ENCODE assay signal across 8 cellular contexts in genomic region chr4:57163530-57164459, GRCh38. TPM values are rescaled to one million over a fixed set of nuclear protein-coding genes. Genes with fewer than 3 reads are reported as not detected.
DNase-seq lines count a peak whose midpoint lies in the region; ATAC-seq and TF ChIP-seq lines count a peak whose summit lies in the region.

No MANE protein-coding gene starts in this region.

- peak; percentile 96 for TF ChIP-seq CTCF in GM12874 (IDR thresholded peaks at IDR 0.05; ENCODE audit: insufficient read depth, low read depth, low read length)
- peak; percentile 71 for TF ChIP-seq CTCF in progenitor cell of endocrine pancreas (IDR thresholded peaks at IDR 0.05; ENCODE audit: unreplicated experiment)

- no peaks in the 10 kb centered on the region for H3K36me3 Mint-ChIP-seq in progenitor cell of endocrine pancreas (ENCODE audit: insufficient read depth)

- no peaks in the 10 kb centered on the region for H3K9me3 Mint-ChIP-seq in progenitor cell of endocrine pancreas (ENCODE audit: low read depth)

- peak; percentile 99 for ATAC-seq in HG02763 (IDR thresholded peaks at IDR 0.05; ENCODE audit: unreplicated experiment)
- peak; percentile 98 for ATAC-seq in left ventricle myocardium superior

- peak overlapping the region; percentile 35 for H3K27ac Mint-ChIP-seq in progenitor cell of endocrine pancreas

- peak overlapping the region; percentile 82 for H3K4me3 Mint-ChIP-seq in progenitor cell of endocrine pancreas (ENCODE audit: low read depth)

- peaks cover 5% of the 10 kb centered on the region for H3K4me1 Mint-ChIP-seq in progenitor cell of endocrine pancreas (ENCODE audit: low read depth)

- peaks cover 35% of the 10 kb centered on the region for H3K27me3 Mint-ChIP-seq in progenitor cell of endocrine pancreas

- peak; percentile 49 for DNase-seq in NCI-H128 (lab: John Stamatoyannopoulos, UW; ENCODE audit: unreplicated experiment)
- DNase-seq in T-helper 1 cell = peak; percentile 32 to 64 (median 46)
- DNase-seq in amygdala (lab: John Stamatoyannopoulos, UW) = peak; percentile 32 to 85 (median 66)
- DNase-seq in left ventricle myocardium superior = peak; percentile 90
- peak; percentile 78 for DNase-seq in progenitor cell of endocrine pancreas (ENCODE audit: low spot score, unreplicated experiment)
- peak; percentile 83 for DNase-seq in ureter (ENCODE audit: low spot score)

- intact Hi-C loops in left ventricle myocardium superior (cut with micrococcal nuclease) = loop anchor here (5.0 kb wide), 1 partner anchor 126 kb away; no protein-coding TSS in a partner anchor

RNA-seq across cellular contexts. Expression of gene IGFBP7, which starts 53.6 kb away (rescaled TPM):
- total RNA-seq in left ventricle myocardium superior (723 TPM), progenitor cell of endocrine pancreas (8.4 and 12.3 TPM in 2 replicates), ureter (487 TPM)

Comparison
In these comparisons a context has a peak if more than half of its experiments do, and no peak if none do; other contexts are left out.
1. Peak in every context shown above with its lines: DNase-seq and ATAC-seq.
2. RNA of gene IGFBP7, which starts 53.6 kb away (total RNA-seq): 723 TPM in left ventricle myocardium superior (single experiment) and 487 TPM in ureter (single experiment); 8.4 to 12.3 TPM in progenitor cell of endocrine pancreas; every median in the first group is over 10 times any median in the second.